ENCODE assay signal across 25 cellular contexts in the genomic region with DNA sequence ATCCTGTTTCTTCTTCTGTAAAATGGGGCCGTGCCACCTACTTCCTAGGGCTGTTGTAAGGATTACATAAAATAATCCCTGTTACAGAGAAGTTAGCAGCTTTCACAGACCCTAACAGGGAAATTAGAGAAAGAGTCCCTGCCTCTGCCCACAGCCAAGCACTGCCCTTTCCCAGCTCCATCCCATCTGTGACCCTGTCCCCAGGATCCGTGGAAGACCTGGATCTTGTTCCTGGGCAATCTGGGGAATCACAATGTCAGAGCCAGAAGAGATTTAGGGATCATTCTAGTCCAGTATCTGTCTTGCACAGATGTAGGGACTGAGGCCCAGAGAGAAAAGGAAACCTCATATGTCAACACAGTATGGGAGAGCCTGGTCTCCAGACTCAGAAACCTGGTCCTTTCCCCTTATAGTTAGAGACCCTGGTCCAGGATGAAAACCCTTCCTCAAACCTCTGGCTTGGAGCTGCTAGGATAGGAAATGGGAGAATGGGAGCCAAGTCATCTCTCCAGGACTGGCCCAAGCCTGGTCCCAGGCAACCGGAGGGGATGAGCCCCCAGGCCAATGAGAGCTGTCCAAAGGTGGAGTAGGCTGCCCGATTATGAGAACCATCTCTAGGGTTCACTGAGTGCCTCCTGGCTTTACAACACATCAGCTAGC. TPM values are rescaled to one million over a fixed set of nuclear protein-coding genes. Genes with fewer than 3 reads are reported as not detected.
DNase-seq lines count a peak whose midpoint lies in the region; ATAC-seq, FAIRE-seq and TF ChIP-seq lines count a peak whose summit lies in the region.
"Had no signal": no experiment of that assay in that cellular context is flagged by ENCODE, and none has a peak within 500 bp of the region (broad histone marks: within the 10 kb centered on the region; RNA-seq: fewer than 3 reads in every experiment).

No MANE protein-coding gene starts in this region.

- H3K4me2 ChIP-seq in SK-N-SH = no peak overlapping the region

- no peak for TF ChIP-seq RAD21 in SK-N-SH (IDR thresholded peaks at IDR 0.05; ENCODE audit: low read length)

- H3K4me3 ChIP-seq in SK-N-SH (ENCODE audit: low read depth in 2 of 2, low read length in 1 of 2) (no peak overlapping the region), bronchial epithelial cell (ENCODE audit: low read depth, low read length) (no peak overlapping the region), iPS-20b (ENCODE audit: low read length) (peak overlapping the region; percentile 52; the same call in 1 of the 2 replicates)
- H3K4me3 ChIP-seq: BLaER1 treated with 17β-estradiol and CSF1 and Interleukin-3, amounts not matched to agents 10 nM and 100 nM; SJSA1 had no signal

- WGBS in SK-N-SH (ENCODE audit: low lambda C conversion rate) = 29% methylated on average over 4 of the region's 4 CpGs

- no peak for TF ChIP-seq EP300 in SK-N-SH (IDR thresholded peaks at IDR 0.05; ENCODE audit: borderline replicate concordance in 1 of 2, low read depth in 1 of 2, low read length in 1 of 2)

- H3K9me3 ChIP-seq in SK-N-SH (no peaks in the 10 kb centered on the region), iPS-20b (ENCODE audit: insufficient read depth, low read depth, low read length) (peaks cover 8% of the 10 kb centered on the region; the same call in 1 of the 2 replicates)
- H3K9me3 ChIP-seq: SJSA1 had no signal

- H3K9ac ChIP-seq in SK-N-SH = no peak overlapping the region
- H3K9ac ChIP-seq in iPS-20b (ENCODE audit: low read depth, low read length) = no peak overlapping the region
- H3K9ac ChIP-seq: BLaER1 treated with 17β-estradiol and CSF1 and Interleukin-3, amounts not matched to agents 10 nM and 100 nM had no signal

- FAIRE-seq in bronchial epithelial cell (lab: Jason Lieb, UNC) = peak; percentile 60
- FAIRE-seq: GM12891, RCC 7860 had no signal

- peaks cover 0 to 18% of the 10 kb centered on the region in 2 experiments; a peak in 2 of 4 replicates for H3K4me1 ChIP-seq in SK-N-SH (ENCODE audit: control insufficient read depth in 1 of 2, insufficient read depth in 2 of 2, low read depth in 1 of 2, low read length in 1 of 2)
- peaks cover 8% of the 10 kb centered on the region; the same call in 1 of the 2 replicates for H3K4me1 ChIP-seq in iPS-20b (ENCODE audit: insufficient read depth, low read length)
- H3K4me1 ChIP-seq: SJSA1 had no signal

- H3K36me3 ChIP-seq in SK-N-SH (replicated peaks in 1 of 2; ENCODE audit: control insufficient read depth in 1 of 2, insufficient read depth in 2 of 2, low read length in 1 of 2) (no peaks in the 10 kb centered on the region), bronchial epithelial cell (ENCODE audit: control insufficient read depth, insufficient read depth, low read length) (no peaks in the 10 kb centered on the region), iPS-20b (ENCODE audit: insufficient read depth, low read depth, low read length) (no peaks in the 10 kb centered on the region)
- H3K36me3 ChIP-seq: BLaER1 treated with 17β-estradiol and CSF1 and Interleukin-3, amounts not matched to agents 10 nM and 100 nM; SJSA1 had no signal

- TF ChIP-seq CTCF in SK-N-SH (IDR thresholded peaks at IDR 0.05) (no peak), bronchial epithelial cell (IDR thresholded peaks at IDR 0.05; ENCODE audit: insufficient read depth, low read length, severe bottlenecking) (no peak)

- CTCF ChIA-PET in SK-N-SH (lab: Yijun Ruan, JAX) = interaction anchor here (1.0 to 1.6 kb wide), 3 partner anchors 77 to 93 kb away, joined by 3 to 4 read pairs (median 3); no protein-coding TSS in a partner anchor

- POLR2A ChIA-PET in SK-N-SH (lab: Yijun Ruan, JAX) = no interaction called here

- H2AFZ ChIP-seq in SK-N-SH (ENCODE audit: low read depth) = no peak overlapping the region

- peaks cover 94% of the 10 kb centered on the region for H3K27me3 ChIP-seq in SK-N-SH (ENCODE audit: insufficient read depth)
- peaks cover 55% of the 10 kb centered on the region for H3K27me3 ChIP-seq in bronchial epithelial cell (ENCODE audit: control insufficient read depth, insufficient read depth, low read length)
- peaks cover 100% of the 10 kb centered on the region for H3K27me3 ChIP-seq in iPS-20b (ENCODE audit: insufficient read depth, low read length)
- H3K27me3 ChIP-seq: SJSA1 had no signal

- H3K27ac ChIP-seq in SK-N-SH (ENCODE audit: low read depth in 2 of 2, low read length in 1 of 2) (no peak overlapping the region), iPS-20b (ENCODE audit: low read length) (no peak overlapping the region)
- H3K27ac ChIP-seq: 22Rv1; BLaER1 treated with 17β-estradiol and CSF1 and Interleukin-3, amounts not matched to agents 10 nM and 100 nM; SJSA1 had no signal

- peak; percentile 7 for DNase-seq in SK-N-SH
- no peak for DNase-seq in bronchial epithelial cell (ENCODE audit: low read depth)
- no peak for DNase-seq in superior temporal gyrus (ENCODE audit: extremely low spot score)
- DNase-seq in mesenteric fat pad (ENCODE audit: low spot score) = no peak
- DNase-seq in left lobe of liver (ENCODE audit: low spot score) = no peak
- DNase-seq: CD8-positive, alpha-beta T cell; DND-41; GOT3; Kasumi-1; NCI-H1417; NCI-H1694 treated with DMSO at 0.1 percent for 48 hours; NCI-H2081 treated with DMSO at 0.1 percent for 48 hours; NCI-H2171 treated with DMSO at 0.1 percent for 48 hours; NCI-H524 treated with DMSO at 0.1 percent for 48 hours; OCI-M1 had no signal

- no peak for ATAC-seq in SK-N-SH treated with all-trans-retinoic acid at 6 μM for 48 hours
- no peak for ATAC-seq in GM21737 (IDR thresholded peaks at IDR 0.05; ENCODE audit: unreplicated experiment)
- ATAC-seq in left lobe of liver = no peak
- ATAC-seq: CD8-positive, alpha-beta T cell had no signal

- no peaks in the 10 kb centered on the region for H3K79me2 ChIP-seq in SK-N-SH (ENCODE audit: insufficient read depth)

- H4K20me1 ChIP-seq in SK-N-SH (ENCODE audit: insufficient read depth) = no peaks in the 10 kb centered on the region

- no peaks in the 10 kb centered on the region for H3K9me2 ChIP-seq in SK-N-SH

- H3F3A ChIP-seq in SK-N-SH (replicated peaks; ENCODE audit: insufficient read depth) = peaks cover 7% of the 10 kb centered on the region

TF ChIP-seq in SK-N-SH, 30 proteins besides CTCF, POLR2A, EP300 and RAD21:
- TF ChIP-seq TCF12 (IDR thresholded peaks at IDR 0.05) (no peak), TAF1 (IDR thresholded peaks at IDR 0.05; ENCODE audit: borderline replicate concordance, low read depth, low read length) (no peak), YY1 (IDR thresholded peaks at IDR 0.05; ENCODE audit: low read depth) (no peak), NFIC (IDR thresholded peaks at IDR 0.05; ENCODE audit: borderline replicate concordance) (no peak), EZH2phosphoT487 (IDR thresholded peaks at IDR 0.05; ENCODE audit: borderline replicate concordance, low read depth) (no peak), SIN3A (IDR thresholded peaks at IDR 0.05; ENCODE audit: borderline replicate concordance, low read depth, low read length) (no peak), NRF1 (IDR thresholded peaks at IDR 0.05; ENCODE audit: low read depth, low read length) (no peak), SMC3 (IDR thresholded peaks at IDR 0.05; ENCODE audit: low read depth, low read length) (no peak)
TF ChIP-seq in SK-N-SH: peak in this region for 0.

TF ChIP-seq in SK-N-SH treated with all-trans-retinoic acid at 6 μM for 48 hours, 23 proteins besides CTCF, POLR2A, EP300 and RAD21:
- TF ChIP-seq ARNTL (CRISPR knock-in tag; IDR thresholded peaks at IDR 0.05; ENCODE audit: borderline replicate concordance, low read depth) = no peak
- TF ChIP-seq ZNF8 (CRISPR knock-in tag; IDR thresholded peaks at IDR 0.05) = no peak
- no peak for TF ChIP-seq ISL1 (CRISPR knock-in tag; IDR thresholded peaks at IDR 0.05)

RNA-seq across cellular contexts. Expression of gene LHX6, which starts 12.5 kb away (rescaled TPM):
- polyA plus RNA-seq in SK-N-SH (2012; rRNA removed) = 0.02 TPM in 1 of 2 replicates, not detected in the other
- 0.01 and 0.04 TPM in 2 replicates for polyA plus RNA-seq in SK-N-SH (2012; cell fraction: cytosol; rRNA removed)
- polyA plus RNA-seq in SK-N-SH (2012; cell fraction: nucleus; rRNA removed) = 0.05 TPM in 1 of 2 replicates, not detected in the other
- total RNA-seq in bronchial epithelial cell (0.13 and 0.26 TPM in 2 replicates), mesenteric fat pad (20.9 TPM), left lobe of liver (0.20 TPM)
- total RNA-seq: CD8-positive, alpha-beta T cell had no signal

RNA-seq across cellular contexts. Expression of gene RBM18, which starts 48.4 kb away (rescaled TPM):
- 8.2 and 13.1 TPM in 2 replicates for polyA plus RNA-seq in SK-N-SH (2012; rRNA removed)
- 13.6 and 16.6 TPM in 2 replicates for polyA plus RNA-seq in SK-N-SH (2012; cell fraction: cytosol; rRNA removed)
- polyA plus RNA-seq in SK-N-SH (2012; cell fraction: nucleus; rRNA removed) = 4.1 and 8.3 TPM in 2 replicates
- total RNA-seq in bronchial epithelial cell (8.4 and 9.5 TPM in 2 replicates), mesenteric fat pad (18.8 TPM), left lobe of liver (7.5 TPM)

RNA-seq across cellular contexts. Expression of gene MRRF, which starts 48.4 kb away (rescaled TPM):
- 35.1 and 50.6 TPM in 2 replicates for polyA plus RNA-seq in SK-N-SH (2012; rRNA removed)
- 38.8 and 39.2 TPM in 2 replicates for polyA plus RNA-seq in SK-N-SH (2012; cell fraction: cytosol; rRNA removed)
- 38.8 and 91.9 TPM in 2 replicates for polyA plus RNA-seq in SK-N-SH (2012; cell fraction: nucleus; rRNA removed)
- 30.7 and 52.7 TPM in 2 replicates for total RNA-seq in bronchial epithelial cell
- 41.8 TPM for total RNA-seq in mesenteric fat pad
- 16.3 TPM for total RNA-seq in left lobe of liver

RNA-seq across cellular contexts. Expression of gene MORN5, which starts 56.6 kb away (rescaled TPM):
- not detected in 2 replicates for polyA plus RNA-seq in SK-N-SH (2012; rRNA removed)
- polyA plus RNA-seq in SK-N-SH (2012; cell fraction: cytosol; rRNA removed) = 0.06 and 0.09 TPM in 2 replicates
- 0.11 and 0.16 TPM in 2 replicates for polyA plus RNA-seq in SK-N-SH (2012; cell fraction: nucleus; rRNA removed)
- total RNA-seq in bronchial epithelial cell = not detected in 2 replicates
- not detected for total RNA-seq in mesenteric fat pad
- not detected for total RNA-seq in left lobe of liver
- total RNA-seq: CD8-positive, alpha-beta T cell; G401; MCF 10A; SJSA1 had no signal

RNA-seq across cellular contexts. Expression of gene NDUFA8, which starts 56.7 kb away (rescaled TPM):
- 97.4 and 116 TPM in 2 replicates for polyA plus RNA-seq in SK-N-SH (2012; rRNA removed)
- 129 and 149 TPM in 2 replicates for polyA plus RNA-seq in SK-N-SH (2012; cell fraction: cytosol; rRNA removed)
- 34.0 and 34.2 TPM in 2 replicates for polyA plus RNA-seq in SK-N-SH (2012; cell fraction: nucleus; rRNA removed)
- total RNA-seq in bronchial epithelial cell (34.2 and 39.4 TPM in 2 replicates), mesenteric fat pad (47.5 TPM), left lobe of liver (27.6 TPM)

Comparison
In these comparisons a context has a peak if more than half of its experiments do, and no peak if none do; other contexts are left out.
1. RNA of gene LHX6, which starts 12.5 kb away (total RNA-seq): 20.9 TPM in mesenteric fat pad (single experiment); 0.13 to 0.26 TPM in bronchial epithelial cell and 0.20 TPM in left lobe of liver (single experiment); every median in the first group is over 10 times any median in the second.